In the genomic region with DNA sequence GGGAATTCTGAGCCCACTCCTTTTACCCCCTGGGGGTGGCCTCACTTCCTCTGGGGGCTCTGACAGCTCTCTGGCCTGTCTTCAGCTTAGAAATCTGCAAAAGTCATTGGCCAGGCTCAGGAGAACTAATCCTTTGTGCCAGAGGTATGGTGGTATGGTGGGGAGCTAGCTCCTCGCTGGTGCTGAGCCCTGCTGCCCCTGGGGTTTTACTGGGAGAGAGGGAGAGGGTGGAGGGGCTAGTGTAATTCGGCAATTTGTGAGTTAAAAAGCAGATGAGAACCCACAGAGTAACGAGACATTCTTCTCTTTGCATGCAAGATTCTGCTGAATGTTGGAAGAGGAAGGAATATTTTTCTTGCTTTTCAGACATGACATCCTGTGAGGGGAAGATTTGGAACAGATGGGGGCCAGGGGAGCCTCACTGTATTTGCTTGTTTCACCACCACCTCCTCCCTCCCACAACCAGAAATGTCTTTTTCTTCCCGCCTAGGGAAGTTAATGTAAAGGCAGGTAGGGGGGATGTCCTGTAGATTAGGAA, we compare ENCODE assay signal across 20 cellular contexts.
A peak's percentile ranks its signal among the peaks of the same experiment; 100 is the strongest.
DNase-seq lines count a peak whose midpoint lies in the region; ATAC-seq and TF ChIP-seq lines count a peak whose summit lies in the region.
"Had no signal": no experiment of that assay in that cellular context is flagged by ENCODE, and none has a peak within 500 bp of the region (broad histone marks: within the 10 kb centered on the region; RNA-seq: fewer than 3 reads in every experiment).

No MANE protein-coding gene starts in this region.

- H3K4me1 Mint-ChIP-seq in osteocyte (ENCODE audit: unreplicated experiment), result peaks cover 27% of the 10 kb centered on the region
- peaks cover 14% of the 10 kb centered on the region for H3K4me1 Mint-ChIP-seq in activated CD4-positive, alpha-beta T cell treated with anti-CD3 and anti-CD28 coated beads for 36 hours
- H3K4me1 Mint-ChIP-seq: activated CD4-positive, alpha-beta T cell treated with anti-CD3 and anti-CD28 coated beads, Interleukin-2, amount 10 ng/mL, durations not matched to agents 24 days and 14 days; B cell had no signal

- peaks cover 77% of the 10 kb centered on the region for H3K4me1 ChIP-seq in PC-9 (replicated peaks; ENCODE audit: insufficient read depth)
- H3K4me1 ChIP-seq in gastroesophageal sphincter, result peaks cover 5 to 43% (median 16%) of the 10 kb centered on the region in 3 donors
- H3K4me1 ChIP-seq: parathyroid adenoma had no signal

- peak overlapping the region; percentile 33 for H3K27ac Mint-ChIP-seq in osteocyte (ENCODE audit: unreplicated experiment)
- no peak overlapping the region for H3K27ac Mint-ChIP-seq in activated CD4-positive, alpha-beta T cell treated with anti-CD3 and anti-CD28 coated beads for 36 hours
- H3K27ac Mint-ChIP-seq: activated CD4-positive, alpha-beta T cell treated with anti-CD3 and anti-CD28 coated beads, Interleukin-2, amount 10 ng/mL, durations not matched to agents 24 days and 14 days; activated naive CD8-positive, alpha-beta T cell treated with anti-CD3 and anti-CD28 coated beads for 36 hours; B cell; stimulated activated naive CD8-positive, alpha-beta T cell treated with anti-CD3 and anti-CD28 coated beads, Interleukin-15, Interleukin-2, amounts not matched to agents 100 ng/mL and 50 ng/mL, for 24 hours had no signal

- CTCF ChIA-PET in PC-9 (lab: Charles Lee) (interaction anchor here (0.8 kb wide), 1 partner anchor 473 kb away, joined by 4 read pairs; no protein-coding TSS in a partner anchor), GM10248 (lab: Yijun Ruan, JAX) (interaction anchor here (0.7 kb wide), 1 partner anchor 9 kb away, joined by 4 read pairs; no protein-coding TSS in a partner anchor)
- CTCF ChIA-PET in activated CD4-positive, alpha-beta T cell treated with anti-CD3 and anti-CD28 coated beads for 36 hours (lab: Charles Lee), result no interaction called here

- TF ChIP-seq POLR2A in gastroesophageal sphincter (IDR thresholded peaks at IDR 0.05), result no peak

- no peaks in the 10 kb centered on the region for H4K20me1 ChIP-seq in PC-9 (ENCODE audit: insufficient read depth)

- no TSS peak for BruUV-seq in PC-9 (replicated peaks; lab: Mats Ljungman, UMichigan)

- intact Hi-C loops in PC-9 (cut with micrococcal nuclease; ENCODE audit: unreplicated experiment), result no loop called here
- intact Hi-C loops in activated CD4-positive, alpha-beta T cell treated with anti-CD3 and anti-CD28 coated beads for 36 hours (cut with DNase I, micrococcal nuclease), result no loop called here

- TF ChIP-seq EP300 in gastroesophageal sphincter (IDR thresholded peaks at IDR 0.05), result no peak

- WGBS in gastroesophageal sphincter (ENCODE audit: low coverage in 1 of 2), 2 donors, result 18 to 19% methylated on average over 3 of the region's 4 CpGs

- H3K4me3 Mint-ChIP-seq in osteocyte (ENCODE audit: unreplicated experiment), result no peak overlapping the region
- no peak overlapping the region for H3K4me3 Mint-ChIP-seq in activated CD4-positive, alpha-beta T cell treated with anti-CD3 and anti-CD28 coated beads for 36 hours
- H3K4me3 Mint-ChIP-seq: activated CD4-positive, alpha-beta T cell treated with anti-CD3 and anti-CD28 coated beads, Interleukin-2, amount 10 ng/mL, durations not matched to agents 24 days and 14 days; activated naive CD8-positive, alpha-beta T cell treated with anti-CD3 and anti-CD28 coated beads for 36 hours; B cell; stimulated activated naive CD8-positive, alpha-beta T cell treated with anti-CD3 and anti-CD28 coated beads, Interleukin-15, Interleukin-2, amounts not matched to agents 100 ng/mL and 50 ng/mL, for 24 hours had no signal

- H3K9me3 ChIP-seq in PC-9 (ENCODE audit: insufficient read depth, low read depth) (no peaks in the 10 kb centered on the region; the same call in 1 of the 2 replicates), gastroesophageal sphincter (no peaks in the 10 kb centered on the region)

- peak overlapping the region; percentile 73 for H3K4me2 ChIP-seq in PC-9

- H3K27ac ChIP-seq in PC-9 (peak overlapping the region; percentile 94), gastroesophageal sphincter (peak overlapping the region in 3 of 4 donors; percentile 65 to 76 (median 72)), coronary artery (peak overlapping the region in 1 of 2 donors; percentile 36)
- H3K27ac ChIP-seq: HL-60, parathyroid adenoma had no signal

- H3K27me3 ChIP-seq in PC-9 (ENCODE audit: insufficient read depth, low read depth) (no peaks in the 10 kb centered on the region), gastroesophageal sphincter (no peaks in the 10 kb centered on the region)

- H2AFZ ChIP-seq in PC-9, result no peak overlapping the region
- H2AFZ ChIP-seq: parathyroid adenoma had no signal

- ATAC-seq in gastroesophageal sphincter, result no peak
- ATAC-seq in activated CD4-positive, alpha-beta T cell treated with anti-CD3 and anti-CD28 coated beads for 36 hours, result no peak

- peaks cover 8% of the 10 kb centered on the region for H3K27me3 Mint-ChIP-seq in osteocyte (ENCODE audit: unreplicated experiment)
- no peaks in the 10 kb centered on the region for H3K27me3 Mint-ChIP-seq in activated CD4-positive, alpha-beta T cell treated with anti-CD3 and anti-CD28 coated beads for 36 hours
- H3K27me3 Mint-ChIP-seq: stimulated activated naive CD8-positive, alpha-beta T cell treated with anti-CD3 and anti-CD28 coated beads, Interleukin-15, Interleukin-2, amounts not matched to agents 100 ng/mL and 50 ng/mL, for 24 hours had no signal

- no peaks in the 10 kb centered on the region for H3K9me2 ChIP-seq in PC-9 (ENCODE audit: insufficient read depth)

- peaks cover 3% of the 10 kb centered on the region for H3K9me3 Mint-ChIP-seq in osteocyte (ENCODE audit: unreplicated experiment)
- H3K9me3 Mint-ChIP-seq in activated CD4-positive, alpha-beta T cell treated with anti-CD3 and anti-CD28 coated beads for 36 hours (ENCODE audit: low read depth), result peaks cover 2% of the 10 kb centered on the region

- no peak for TF ChIP-seq CTCF in PC-9 (conservative IDR thresholded peaks at IDR 0.05)
- no peak for TF ChIP-seq CTCF in gastroesophageal sphincter (IDR thresholded peaks at IDR 0.05)
- no peak for TF ChIP-seq CTCF in osteocyte (IDR thresholded peaks at IDR 0.05)
- no peak for TF ChIP-seq CTCF in GM10248 (IDR thresholded peaks at IDR 0.05; ENCODE audit: control extremely low read depth, extremely low read depth, low read depth, missing control alignments)
- no peak for TF ChIP-seq CTCF in coronary artery (IDR thresholded peaks at IDR 0.05)

- peaks cover 19% of the 10 kb centered on the region for H3K79me2 ChIP-seq in PC-9 (ENCODE audit: low read depth)
- H3K79me2 ChIP-seq: parathyroid adenoma had no signal

- peak overlapping the region; percentile 36; the same call in 1 of the 2 replicates for H3K4me3 ChIP-seq in PC-9
- no peak overlapping the region for H3K4me3 ChIP-seq in gastroesophageal sphincter
- no peak overlapping the region for H3K4me3 ChIP-seq in coronary artery

- DNase-seq in AG20443 (ENCODE audit: low spot score) (peak; percentile 31), PC-9 (no peak), osteocyte (ENCODE audit: extremely low spot score, unreplicated experiment) (no peak), NCI-H345 (lab: John Stamatoyannopoulos, UW) (no peak), GM10248 (ENCODE audit: extremely low spot score) (no peak), coronary artery (ENCODE audit: low spot score) (no peak)
- no peak for DNase-seq in activated CD4-positive, alpha-beta T cell treated with anti-CD3 and anti-CD28 coated beads for 36 hours
- DNase-seq: activated CD4-positive, alpha-beta T cell treated with anti-CD3 and anti-CD28 coated beads, Interleukin-2, amount 10 ng/mL, durations not matched to agents 24 days and 14 days; activated naive CD8-positive, alpha-beta T cell treated with anti-CD3 and anti-CD28 coated beads for 36 hours; activated T-cell treated with anti-CD3 and anti-CD28 coated beads, Interleukin-2, amount 50 U/mL, for 1 hour; caudate nucleus; DMS153; NCI-H1436 treated with DMSO at 0.1 percent for 48 hours; NCI-H226; SIG-M5 had no signal

- POLR2A ChIA-PET in PC-9 (lab: Charles Lee; ENCODE audit: unreplicated experiment) (no interaction called here), GM10248 (lab: Yijun Ruan, JAX) (no interaction called here)
- POLR2A ChIA-PET in activated CD4-positive, alpha-beta T cell treated with anti-CD3 and anti-CD28 coated beads for 36 hours (lab: Charles Lee), result no interaction called here

- H3F3A ChIP-seq in PC-9 (ENCODE audit: insufficient read depth, low read depth), result peaks cover 49% of the 10 kb centered on the region

- peaks cover 18% of the 10 kb centered on the region for H3K36me3 ChIP-seq in PC-9 (ENCODE audit: low read depth)
- H3K36me3 ChIP-seq in gastroesophageal sphincter, result no peaks in the 10 kb centered on the region

- peaks cover 4% of the 10 kb centered on the region for H3K36me3 Mint-ChIP-seq in osteocyte (ENCODE audit: unreplicated experiment)
- H3K36me3 Mint-ChIP-seq in activated CD4-positive, alpha-beta T cell treated with anti-CD3 and anti-CD28 coated beads for 36 hours (ENCODE audit: low read depth), result no peaks in the 10 kb centered on the region
